Comparison of ENCODE assay signal across 11 cellular contexts in the genomic region with DNA sequence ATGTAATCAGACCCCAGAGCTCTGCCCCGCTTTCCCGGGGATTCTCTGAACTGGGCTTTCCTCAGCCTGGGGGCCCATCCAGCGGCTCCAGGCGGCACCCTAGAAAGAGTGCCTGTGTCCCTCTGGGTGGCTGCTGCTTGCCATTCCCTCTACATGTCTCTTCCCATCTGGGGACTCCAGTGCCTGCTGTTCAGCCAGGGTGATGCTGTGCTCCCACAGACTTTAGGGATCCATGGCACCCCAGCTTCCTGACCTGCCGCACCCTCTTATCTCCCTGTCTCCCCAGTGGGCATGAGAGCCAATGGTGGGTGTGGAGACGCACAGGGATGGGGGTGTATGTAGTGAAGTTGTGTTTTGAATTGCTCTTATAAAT.
"Had no signal": no experiment of that assay in that cellular context is flagged by ENCODE, and none has a peak within 500 bp of the region (broad histone marks: within the 10 kb centered on the region; RNA-seq: fewer than 3 reads in every experiment).

No MANE protein-coding gene starts in this region.

- H3K9me3 Mint-ChIP-seq: activated B cell treated with CpG ODN at 0.5 μM for 24 hours; activated naive CD8-positive, alpha-beta T cell treated with anti-CD3 and anti-CD28 coated beads, Interleukin-2, amount 10 ng/mL, durations not matched to agents 7 days and 5 days had no signal

- DNase-seq: activated B cell treated with CpG ODN at 0.5 μM for 24 hours; activated CD4-positive, alpha-beta T cell treated with anti-CD3 and anti-CD28 coated beads, Interleukin-2, amount 50 U/mL, for 1 hour; activated naive CD8-positive, alpha-beta T cell treated with anti-CD3 and anti-CD28 coated beads, Interleukin-2, amount 10 ng/mL, durations not matched to agents 7 days and 5 days; anterior cingulate cortex; foreskin keratinocyte; ovary; stimulated activated CD4-positive, alpha-beta T cell treated with anti-CD3 and anti-CD28 coated beads, Interleukin-12 subunit alpha, Interleukin-12 subunit beta, amount 100 ng/mL, for 4 hours; stimulated activated naive CD4-positive, alpha-beta T cell treated with Interleukin-2 at 50 U/mL for 16 hours; testis had no signal

- H3K27ac ChIP-seq: breast epithelium, foreskin keratinocyte, ovary, testis had no signal

- H3K4me1 ChIP-seq: breast epithelium had no signal

- H3K27ac Mint-ChIP-seq: activated B cell treated with CpG ODN at 0.5 μM for 24 hours; activated naive CD8-positive, alpha-beta T cell treated with anti-CD3 and anti-CD28 coated beads, Interleukin-2, amount 10 ng/mL, durations not matched to agents 7 days and 5 days had no signal

- H3K4me3 ChIP-seq: breast epithelium, ovary, testis had no signal

- ATAC-seq: foreskin keratinocyte, left lobe of liver had no signal

- H3K27me3 Mint-ChIP-seq: activated B cell treated with CpG ODN at 0.5 μM for 24 hours; activated naive CD8-positive, alpha-beta T cell treated with anti-CD3 and anti-CD28 coated beads, Interleukin-2, amount 10 ng/mL, durations not matched to agents 7 days and 5 days had no signal

- H3K27me3 ChIP-seq: breast epithelium, foreskin keratinocyte, ovary, testis had no signal

- H3K9me3 ChIP-seq: breast epithelium, ovary, testis had no signal

- H3K36me3 ChIP-seq: breast epithelium, ovary had no signal

- H3K4me3 Mint-ChIP-seq: activated B cell treated with CpG ODN at 0.5 μM for 24 hours; activated naive CD8-positive, alpha-beta T cell treated with anti-CD3 and anti-CD28 coated beads, Interleukin-2, amount 10 ng/mL, durations not matched to agents 7 days and 5 days had no signal
